ENCODE assay signal across 11 cellular contexts in the genomic region with DNA sequence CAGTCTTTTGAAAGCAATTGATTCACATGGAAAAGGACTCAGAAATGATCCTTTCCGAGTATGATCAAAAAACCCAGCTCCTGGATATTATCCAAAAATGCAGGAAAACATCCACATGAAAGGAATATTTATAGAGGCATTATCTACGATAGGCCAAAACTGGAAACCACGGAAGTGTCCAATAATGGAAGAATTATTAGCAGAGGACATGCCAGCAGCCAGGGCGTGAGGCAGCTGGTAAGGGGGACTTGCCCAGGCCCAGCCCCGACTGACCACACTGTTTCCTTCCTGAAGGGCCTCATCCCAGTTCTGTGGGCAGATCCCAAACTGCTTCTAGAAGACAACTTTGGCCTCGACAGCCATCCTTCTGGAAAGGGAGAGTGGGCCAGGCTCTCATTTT. TPM values are rescaled to one million over a fixed set of nuclear protein-coding genes. Genes with fewer than 3 reads are reported as not detected.
A peak's percentile ranks its signal among the peaks of the same experiment; 100 is the strongest.
DNase-seq lines count a peak whose midpoint lies in the region; ATAC-seq and TF ChIP-seq lines count a peak whose summit lies in the region.
"Had no signal": no experiment of that assay in that cellular context is flagged by ENCODE, and none has a peak within 500 bp of the region (broad histone marks: within the 10 kb centered on the region; RNA-seq: fewer than 3 reads in every experiment).

No MANE protein-coding gene starts in this region.

- H3K27me3 Mint-ChIP-seq in mesothelial cell of epicardium (ENCODE audit: low read depth) (no peaks in the 10 kb centered on the region), type B pancreatic cell (no peaks in the 10 kb centered on the region)
- H3K27me3 Mint-ChIP-seq: stimulated activated naive CD8-positive, alpha-beta T cell treated with anti-CD3 and anti-CD28 coated beads, Interleukin-15, Interleukin-2, amounts not matched to agents 100 ng/mL and 50 ng/mL, for 24 hours had no signal

- H3K27ac Mint-ChIP-seq in mesothelial cell of epicardium (peak overlapping the region; percentile 86), type B pancreatic cell (no peak overlapping the region)
- H3K27ac Mint-ChIP-seq: stimulated activated naive CD8-positive, alpha-beta T cell treated with anti-CD3 and anti-CD28 coated beads, Interleukin-15, Interleukin-2, amounts not matched to agents 100 ng/mL and 50 ng/mL, for 24 hours had no signal

- in situ Hi-C loops in Panc1 (cut with HindIII; ENCODE audit: low pct_unique_long_range_greater_than_20kb, low sequenced_read_pairs) = no loop called here

- H3K4me1 ChIP-seq in Panc1 (ENCODE audit: control insufficient read depth, insufficient read depth, low read length) = peaks cover 58% of the 10 kb centered on the region
- peaks cover 58% of the 10 kb centered on the region for H3K4me1 ChIP-seq in upper lobe of right lung

- H3K27ac ChIP-seq in Panc1 (ENCODE audit: low read length) (peak overlapping the region; percentile 66; the same call in 1 of the 2 replicates), upper lobe of right lung (peak overlapping the region; percentile 53)
- H3K27ac ChIP-seq: foreskin keratinocyte had no signal

- no peak for DNase-seq in Panc1 (ENCODE audit: low read depth, low spot score)
- peak; percentile 78 to 90 for DNase-seq in dermis microvascular lymphatic vessel endothelial cell (ENCODE audit: low read depth in 2 of 2)
- no peak for DNase-seq in mesothelial cell of epicardium (ENCODE audit: low spot score in 2 of 2, unreplicated experiment in 2 of 2)
- no peak for DNase-seq in upper lobe of right lung
- no peak for DNase-seq in NCI-H82 treated with DMSO at 0.1 percent for 48 hours (lab: John Stamatoyannopoulos, UW; ENCODE audit: unreplicated experiment)
- no peak for DNase-seq in NCI-H1105 treated with DMSO at 0.1 percent for 48 hours (lab: John Stamatoyannopoulos, UW)
- no peak for DNase-seq in type B pancreatic cell (ENCODE audit: extremely low spot score, unreplicated experiment)
- DNase-seq: DMS79, foreskin keratinocyte, NCI-H1930 had no signal

- no peak overlapping the region for H3K4me3 ChIP-seq in Panc1 (ENCODE audit: low read depth in 2 of 2, low read length in 2 of 2)
- H3K4me3 ChIP-seq in upper lobe of right lung = no peak overlapping the region

- H3K4me3 Mint-ChIP-seq in mesothelial cell of epicardium = no peak overlapping the region
- no peak overlapping the region for H3K4me3 Mint-ChIP-seq in type B pancreatic cell
- H3K4me3 Mint-ChIP-seq: stimulated activated naive CD8-positive, alpha-beta T cell treated with anti-CD3 and anti-CD28 coated beads, Interleukin-15, Interleukin-2, amounts not matched to agents 100 ng/mL and 50 ng/mL, for 24 hours had no signal

- H3K4me1 Mint-ChIP-seq in mesothelial cell of epicardium = peaks cover 61% of the 10 kb centered on the region
- H3K4me1 Mint-ChIP-seq in type B pancreatic cell (ENCODE audit: unreplicated experiment) = peaks cover 65% of the 10 kb centered on the region

- CTCF ChIA-PET in Panc1 (lab: Charles Lee) = interaction anchor here (0.6 kb wide), 1 partner anchor 55 kb away, joined by 6 read pairs; no protein-coding TSS in a partner anchor

- H3K9me3 ChIP-seq in Panc1 (ENCODE audit: control insufficient read depth, insufficient read depth, low read depth, low read length) = no peaks in the 10 kb centered on the region
- H3K9me3 ChIP-seq in upper lobe of right lung = no peaks in the 10 kb centered on the region

- ATAC-seq in Panc1 (no peak), upper lobe of right lung (peak; percentile 38)
- ATAC-seq: foreskin keratinocyte had no signal

- BruUV-seq in Panc1 (replicated peaks; lab: Mats Ljungman, UMichigan) = no TSS peak

- no peak for TF ChIP-seq CTCF in Panc1 (IDR thresholded peaks at IDR 0.05)
- no peak for TF ChIP-seq CTCF in mesothelial cell of epicardium (IDR thresholded peaks at IDR 0.05; ENCODE audit: unreplicated experiment)
- TF ChIP-seq CTCF in upper lobe of right lung (IDR thresholded peaks at IDR 0.05) = no peak
- no peak for TF ChIP-seq CTCF in type B pancreatic cell (conservative IDR thresholded peaks at IDR 0.05)

- POLR2A ChIA-PET in Panc1 (lab: Charles Lee) = no interaction called here

- no peaks in the 10 kb centered on the region for H3K36me3 Mint-ChIP-seq in mesothelial cell of epicardium
- H3K36me3 Mint-ChIP-seq in type B pancreatic cell = peaks cover 19% of the 10 kb centered on the region

- no peaks in the 10 kb centered on the region for H3K9me3 Mint-ChIP-seq in mesothelial cell of epicardium
- H3K9me3 Mint-ChIP-seq in type B pancreatic cell = no peaks in the 10 kb centered on the region
- H3K9me3 Mint-ChIP-seq: stimulated activated naive CD8-positive, alpha-beta T cell treated with anti-CD3 and anti-CD28 coated beads, Interleukin-15, Interleukin-2, amounts not matched to agents 100 ng/mL and 50 ng/mL, for 24 hours had no signal

- intact Hi-C loops in Panc1 (cut with micrococcal nuclease; ENCODE audit: unreplicated experiment) = no loop called here
- intact Hi-C loops in upper lobe of right lung (cut with DNase I) = no loop called here

- H3K27me3 ChIP-seq in Panc1 (ENCODE audit: control insufficient read depth, insufficient read depth, low read length) (no peaks in the 10 kb centered on the region), upper lobe of right lung (no peaks in the 10 kb centered on the region)
- H3K27me3 ChIP-seq: foreskin keratinocyte had no signal

- H3K36me3 ChIP-seq in Panc1 (ENCODE audit: control insufficient read depth, insufficient read depth, low read length) (no peaks in the 10 kb centered on the region), upper lobe of right lung (no peaks in the 10 kb centered on the region)

RNA-seq across cellular contexts. Expression of a gene that starts 20.5 kb away (rescaled TPM):
- total RNA-seq in Panc1 (2021; ENCODE audit: unreplicated experiment) (212 TPM), dermis microvascular lymphatic vessel endothelial cell (152 and 367 TPM in 2 replicates), mesothelial cell of epicardium (155 to 166 TPM (median 163 TPM) in 3 replicates), upper lobe of right lung (177 TPM), type B pancreatic cell (ENCODE audit: low replicate concordance) (128 and 176 TPM in 2 replicates)
- 336 TPM for polyA plus RNA-seq in Panc1 (2012; ENCODE audit: insufficient read length)

Comparison
In these comparisons a context has a peak if more than half of its experiments do, and no peak if none do; other contexts are left out.
1. DNase-seq: peak in dermis microvascular lymphatic vessel endothelial cell (2 of 2); none in Panc1 (single experiment), mesothelial cell of epicardium (0 of 2), upper lobe of right lung (single experiment), NCI-H82 treated with DMSO at 0.1 percent for 48 hours (single experiment), NCI-H1105 treated with DMSO at 0.1 percent for 48 hours (single experiment) and type B pancreatic cell (single experiment).